ENCODE assay signal across 1 cellular context in genomic region chr12:131005161-131006035, GRCh38.
TF ChIP-seq lines count a peak whose summit lies in the region.

No MANE protein-coding gene starts in this region.

TF ChIP-seq in HCT116, 20 proteins besides CTCF, POLR2A, EP300 and RAD21 (continued from another document):
- TF ChIP-seq, protein P1, sequence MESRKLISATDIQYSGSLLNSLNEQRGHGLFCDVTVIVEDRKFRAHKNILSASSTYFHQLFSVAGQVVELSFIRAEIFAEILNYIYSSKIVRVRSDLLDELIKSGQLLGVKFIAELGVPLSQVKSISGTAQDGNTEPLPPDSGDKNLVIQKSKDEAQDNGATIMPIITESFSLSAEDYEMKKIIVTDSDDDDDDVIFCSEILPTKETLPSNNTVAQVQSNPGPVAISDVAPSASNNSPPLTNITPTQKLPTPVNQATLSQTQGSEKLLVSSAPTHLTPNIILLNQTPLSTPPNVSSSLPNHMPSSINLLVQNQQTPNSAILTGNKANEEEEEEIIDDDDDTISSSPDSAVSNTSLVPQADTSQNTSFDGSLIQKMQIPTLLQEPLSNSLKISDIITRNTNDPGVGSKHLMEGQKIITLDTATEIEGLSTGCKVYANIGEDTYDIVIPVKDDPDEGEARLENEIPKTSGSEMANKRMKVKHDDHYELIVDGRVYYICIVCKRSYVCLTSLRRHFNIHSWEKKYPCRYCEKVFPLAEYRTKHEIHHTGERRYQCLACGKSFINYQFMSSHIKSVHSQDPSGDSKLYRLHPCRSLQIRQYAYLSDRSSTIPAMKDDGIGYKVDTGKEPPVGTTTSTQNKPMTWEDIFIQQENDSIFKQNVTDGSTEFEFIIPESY (IDR thresholded peaks at IDR 0.05; ENCODE audit: extremely low read depth, insufficient replicate concordance, low read length), result no peak
- TF ChIP-seq SP1 (IDR thresholded peaks at IDR 0.05; ENCODE audit: low read depth) (no peak), JUND (IDR thresholded peaks at IDR 0.05) (no peak), FOSL1 (IDR thresholded peaks at IDR 0.05; ENCODE audit: low read depth) (no peak), SRF (IDR thresholded peaks at IDR 0.05; ENCODE audit: low read depth) (no peak), EGR1 (IDR thresholded peaks at IDR 0.05; ENCODE audit: low read depth) (no peak), CEBPB (IDR thresholded peaks at IDR 0.05; ENCODE audit: low read depth) (no peak), CBX3 (IDR thresholded peaks at IDR 0.05; ENCODE audit: low read depth) (no peak), SIN3A (IDR thresholded peaks at IDR 0.05; ENCODE audit: low read depth) (no peak), ZNF274 (IDR thresholded peaks at IDR 0.05; ENCODE audit: low read depth, low read length) (no peak)
- TF ChIP-seq, protein P2, sequence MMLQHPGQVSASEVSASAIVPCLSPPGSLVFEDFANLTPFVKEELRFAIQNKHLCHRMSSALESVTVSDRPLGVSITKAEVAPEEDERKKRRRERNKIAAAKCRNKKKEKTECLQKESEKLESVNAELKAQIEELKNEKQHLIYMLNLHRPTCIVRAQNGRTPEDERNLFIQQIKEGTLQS (IDR thresholded peaks at IDR 0.05), result no peak
- TF ChIP-seq, protein P3, sequence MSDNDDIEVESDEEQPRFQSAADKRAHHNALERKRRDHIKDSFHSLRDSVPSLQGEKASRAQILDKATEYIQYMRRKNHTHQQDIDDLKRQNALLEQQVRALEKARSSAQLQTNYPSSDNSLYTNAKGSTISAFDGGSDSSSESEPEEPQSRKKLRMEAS (IDR thresholded peaks at IDR 0.05), result no peak
